Comparison of ENCODE assay signal across 1 cellular context in genomic region chr20:475463-476357, GRCh38.
TF ChIP-seq lines count a peak whose summit lies in the region.

No MANE protein-coding gene starts in this region.

TF ChIP-seq in HEK293, 187 proteins besides CTCF, POLR2A, EP300 and RAD21 (continued from another document):
- TF ChIP-seq BCL11B (tag by site-specific recombination; IDR thresholded peaks at IDR 0.05; ENCODE audit: low read depth), result no peak
